In the genomic region with DNA sequence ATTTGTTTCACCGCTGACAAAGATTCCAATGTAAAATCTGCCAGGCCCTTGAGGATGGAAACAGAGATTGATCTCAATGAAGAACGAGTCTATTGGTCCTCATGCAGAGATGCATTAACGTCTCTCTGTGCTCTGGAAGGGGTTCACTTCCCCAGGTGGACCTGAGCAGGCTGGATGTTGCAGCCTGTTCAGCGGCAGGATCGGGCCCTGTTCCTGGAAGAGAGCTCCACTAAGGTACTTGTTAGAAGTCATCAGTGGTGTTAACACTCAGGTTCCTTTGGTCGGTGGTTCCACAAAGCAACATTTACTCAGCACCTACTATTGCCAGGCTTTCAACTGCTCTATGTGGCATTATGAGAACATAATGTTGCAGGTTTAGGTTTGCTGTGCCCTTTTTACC, we compare ENCODE assay signal across 14 cellular contexts.
"Had no signal": no experiment of that assay in that cellular context is flagged by ENCODE, and none has a peak within 500 bp of the region (broad histone marks: within the 10 kb centered on the region; RNA-seq: fewer than 3 reads in every experiment).

No MANE protein-coding gene starts in this region.

- H3K27ac ChIP-seq: cardiac muscle cell, ovary had no signal

- H3K4me1 Mint-ChIP-seq: stimulated activated memory B cell treated with anti-CD40 and anti-IgM and Interleukin-4, amounts not matched to agents 10 μg/mL and 1 μg/mL and 100 μg/mL, for 72 hours had no signal

- H3K27ac Mint-ChIP-seq: activated CD8-positive, alpha-beta memory T cell treated with anti-CD3 and anti-CD28 coated beads, Interleukin-2, amount 10 ng/mL, durations not matched to agents 7 days and 5 days; stimulated activated memory B cell treated with anti-CD40 and anti-IgM and Interleukin-4, amounts not matched to agents 10 μg/mL and 1 μg/mL and 100 μg/mL, for 72 hours had no signal

- H3K36me3 ChIP-seq: cardiac muscle cell, ovary had no signal

- H3K9me3 Mint-ChIP-seq: activated naive CD4-positive, alpha-beta T cell treated with anti-CD3 and anti-CD28 coated beads, Interleukin-2, amount 10 ng/mL, durations not matched to agents 7 days and 5 days; neural crest cell; stimulated activated memory B cell treated with anti-CD40 and anti-IgM and Interleukin-4, amounts not matched to agents 10 μg/mL and 1 μg/mL and 100 μg/mL, for 72 hours had no signal

- H3K27me3 ChIP-seq: cardiac muscle cell, ovary had no signal

- H3K4me3 ChIP-seq: cardiac muscle cell, ovary had no signal

- H3K9me3 ChIP-seq: ovary had no signal

- H3K36me3 Mint-ChIP-seq: activated CD8-positive, alpha-beta memory T cell treated with anti-CD3 and anti-CD28 coated beads, Interleukin-2, amount 10 ng/mL, durations not matched to agents 7 days and 5 days; activated naive CD4-positive, alpha-beta T cell treated with anti-CD3 and anti-CD28 coated beads, Interleukin-2, amount 10 ng/mL, durations not matched to agents 7 days and 5 days had no signal

- ATAC-seq: activated CD8-positive, alpha-beta memory T cell treated with anti-CD3 and anti-CD28 coated beads, Interleukin-2, amount 10 ng/mL, durations not matched to agents 7 days and 5 days; SK-N-SH treated with all-trans-retinoic acid at 6 μM for 48 hours; stimulated activated memory B cell treated with anti-CD40 and anti-IgM and Interleukin-4, amounts not matched to agents 10 μg/mL and 1 μg/mL and 100 μg/mL, for 72 hours had no signal

- H3K4me3 Mint-ChIP-seq: activated CD8-positive, alpha-beta memory T cell treated with anti-CD3 and anti-CD28 coated beads, Interleukin-2, amount 10 ng/mL, durations not matched to agents 7 days and 5 days; activated naive CD4-positive, alpha-beta T cell treated with anti-CD3 and anti-CD28 coated beads, Interleukin-2, amount 10 ng/mL, durations not matched to agents 7 days and 5 days; neural crest cell; stimulated activated memory B cell treated with anti-CD40 and anti-IgM and Interleukin-4, amounts not matched to agents 10 μg/mL and 1 μg/mL and 100 μg/mL, for 72 hours had no signal

- H3K27me3 Mint-ChIP-seq: activated CD8-positive, alpha-beta memory T cell treated with anti-CD3 and anti-CD28 coated beads, Interleukin-2, amount 10 ng/mL, durations not matched to agents 7 days and 5 days; activated naive CD4-positive, alpha-beta T cell treated with anti-CD3 and anti-CD28 coated beads, Interleukin-2, amount 10 ng/mL, durations not matched to agents 7 days and 5 days; stimulated activated memory B cell treated with anti-CD40 and anti-IgM and Interleukin-4, amounts not matched to agents 10 μg/mL and 1 μg/mL and 100 μg/mL, for 72 hours had no signal

- DNase-seq: activated CD4-positive, alpha-beta T cell treated with anti-CD3 and anti-CD28 coated beads for 1 hour; activated CD4-positive, alpha-beta T cell treated with anti-CD3 and anti-CD28 coated beads, Interleukin-2, amount 50 U/mL, for 48 hours; activated CD8-positive, alpha-beta memory T cell treated with anti-CD3 and anti-CD28 coated beads, Interleukin-2, amount 10 ng/mL, durations not matched to agents 7 days and 5 days; activated naive CD4-positive, alpha-beta T cell treated with anti-CD3 and anti-CD28 coated beads, Interleukin-2, amount 10 ng/mL, durations not matched to agents 7 days and 5 days; activated T-cell treated with anti-CD3 and anti-CD28 coated beads, Interleukin-2, amount 50 U/mL, for 1 hour; kidney glomerular epithelial cell; ovary; stimulated activated CD4-positive, alpha-beta T cell treated with anti-CD3 and anti-CD28 coated beads, Interleukin-2, amount 100 ng/mL, for 48 hours; substantia nigra; T-helper 1 cell had no signal
